ENCODE assay signal across 12 cellular contexts in genomic region chr20:23047738-23048214, GRCh38. TPM values are rescaled to one million over a fixed set of nuclear protein-coding genes. Genes with fewer than 3 reads are reported as not detected.
DNase-seq lines count a peak whose midpoint lies in the region; ATAC-seq, FAIRE-seq and TF ChIP-seq lines count a peak whose summit lies in the region.
"Had no signal": no experiment of that assay in that cellular context is flagged by ENCODE, and none has a peak within 500 bp of the region (broad histone marks: within the 10 kb centered on the region; RNA-seq: fewer than 3 reads in every experiment).

No MANE protein-coding gene starts in this region.

- peaks cover 0 to 9% (median 0%) of the 10 kb centered on the region in 11 experiments; a peak in 1 of 22 replicates for H3K9me3 ChIP-seq in BLaER1 treated with 17β-estradiol and CSF1 and Interleukin-3, amounts not matched to agents 10 nM and 100 nM (replicated peaks in 1 of 11)
- no peaks in the 10 kb centered on the region for H3K9me3 ChIP-seq in osteoblast (ENCODE audit: low read depth, low read length)

- H3K27ac ChIP-seq in BLaER1 treated with 17β-estradiol and CSF1 and Interleukin-3, amounts not matched to agents 10 nM and 100 nM, result no peak overlapping the region
- no peak overlapping the region for H3K27ac ChIP-seq in osteoblast (ENCODE audit: low read depth, low read length)

- H3K79me2 ChIP-seq in osteoblast (ENCODE audit: insufficient read depth, low read length), result no peaks in the 10 kb centered on the region

- H4K20me1 ChIP-seq in BLaER1 treated with 17β-estradiol and CSF1 and Interleukin-3, amounts not matched to agents 10 nM and 100 nM, result peaks cover 0 to 39% (median 4%) of the 10 kb centered on the region in 11 experiments; a peak in 8 of 22 replicates
- no peaks in the 10 kb centered on the region for H4K20me1 ChIP-seq in osteoblast (ENCODE audit: insufficient read depth, low read length)

- H3K4me3 ChIP-seq in BLaER1 treated with 17β-estradiol and CSF1 and Interleukin-3, amounts not matched to agents 10 nM and 100 nM, result peak overlapping the region in 9 of 10 experiments; percentile 55 to 73 (median 60); a peak in 16 of 20 replicates
- peak overlapping the region; percentile 54 for H3K4me3 ChIP-seq in fibroblast of villous mesenchyme (ENCODE audit: low read depth, low read length)
- peak overlapping the region; percentile 75 for H3K4me3 ChIP-seq in osteoblast (ENCODE audit: insufficient read depth, low read length)

- H3K4me1 ChIP-seq in BLaER1 treated with 17β-estradiol and CSF1 and Interleukin-3, amounts not matched to agents 10 nM and 100 nM, result peaks cover 28 to 74% (median 39%) of the 10 kb centered on the region in 10 experiments
- peaks cover 13% of the 10 kb centered on the region for H3K4me1 ChIP-seq in osteoblast (ENCODE audit: insufficient read depth, low read length)

- no peak for FAIRE-seq in frontal cortex (lab: Jason Lieb, UNC)

- TF ChIP-seq CTCF in fibroblast of villous mesenchyme (IDR thresholded peaks at IDR 0.05; ENCODE audit: insufficient read depth, low read depth, low read length) (no peak), osteoblast (IDR thresholded peaks at IDR 0.05; ENCODE audit: extremely low read depth, low read depth, low read length) (no peak)

- 0 out of 22 replicates have a peak, but pooled peaks cover 0 to 9% (median 0%) of the 10 kb centered on the region in 11 experiments for H3K36me3 ChIP-seq in BLaER1 treated with 17β-estradiol and CSF1 and Interleukin-3, amounts not matched to agents 10 nM and 100 nM
- H3K36me3 ChIP-seq in osteoblast (ENCODE audit: insufficient read depth, low read length), result no peaks in the 10 kb centered on the region

- H3K27me3 ChIP-seq in BLaER1 treated with 17β-estradiol and CSF1 and Interleukin-3, amounts not matched to agents 10 nM and 100 nM, result peaks cover 47 to 67% (median 65%) of the 10 kb centered on the region in 11 experiments
- peaks cover 23% of the 10 kb centered on the region for H3K27me3 ChIP-seq in osteoblast (ENCODE audit: insufficient read depth, low read length)

- DNase-seq in NOMO-1 treated with dmso at 0.1 percent for 144 hours (lab: John Stamatoyannopoulos, UW; ENCODE audit: unreplicated experiment) (peak; percentile 11), fibroblast of villous mesenchyme (ENCODE audit: low read depth) (no peak), osteoblast (ENCODE audit: insufficient read length, low spot score, missing footprints) (no peak), frontal cortex (ENCODE audit: low spot score in 2 of 2) (no peak)

- ATAC-seq in GM18909 (IDR thresholded peaks at IDR 0.05; ENCODE audit: poor library complexity, unreplicated experiment), result no peak
- no peak for ATAC-seq in GM19467 (IDR thresholded peaks at IDR 0.05; ENCODE audit: unreplicated experiment)
- ATAC-seq in HG02970 (IDR thresholded peaks at IDR 0.05; ENCODE audit: low FRiP score, unreplicated experiment), result no peak
- ATAC-seq: HCT116 had no signal

- no peak overlapping the region for H2AFZ ChIP-seq in osteoblast (ENCODE audit: low read length)

- peak overlapping the region in 4 of 11 experiments; percentile 18 to 69 (median 44); a peak in 2 of 22 replicates for H3K9ac ChIP-seq in BLaER1 treated with 17β-estradiol and CSF1 and Interleukin-3, amounts not matched to agents 10 nM and 100 nM

- H3K4me2 ChIP-seq in BLaER1 treated with 17β-estradiol and CSF1 and Interleukin-3, amounts not matched to agents 10 nM and 100 nM, result peak overlapping the region; percentile 91 to 100 (median 98)
- peak overlapping the region; percentile 80 for H3K4me2 ChIP-seq in osteoblast (ENCODE audit: insufficient read depth, low read length)

RNA-seq across cellular contexts. Expression of gene THBD, which starts 1.7 kb away (rescaled TPM):
- total RNA-seq in fibroblast of villous mesenchyme (under 0.01 and 0.32 TPM in 2 replicates), osteoblast (0.29 and 0.36 TPM in 2 replicates), frontal cortex (1.2 TPM)
- total RNA-seq: T-helper 1 cell treated with Interleukin-12 subunit alpha and Interleukin-12 subunit beta and Interleukin-4 antibody, amounts not matched to agents 30 ng/mL and 1 ng/mL, for 36 hours had no signal

RNA-seq across cellular contexts. Expression of gene SSTR4, which starts 12.7 kb away (rescaled TPM):
- not detected in 2 replicates for total RNA-seq in fibroblast of villous mesenchyme
- not detected in 2 replicates for total RNA-seq in osteoblast
- total RNA-seq in frontal cortex, result 0.41 TPM
- total RNA-seq: left lobe of liver; LHCN-M2; T-helper 1 cell treated with Interleukin-12 subunit alpha and Interleukin-12 subunit beta and Interleukin-4 antibody, amounts not matched to agents 30 ng/mL and 1 ng/mL, for 36 hours had no signal

RNA-seq across cellular contexts. Expression of gene CD93, which starts 38.3 kb away (rescaled TPM):
- total RNA-seq in fibroblast of villous mesenchyme (under 0.01 TPM in 2 replicates), osteoblast (not detected in 2 replicates), frontal cortex (10.6 TPM)
- total RNA-seq: LHCN-M2 had no signal

Comparison
In these comparisons a context has a peak if more than half of its experiments do, and no peak if none do; other contexts are left out.
1. RNA of gene CD93, which starts 38.3 kb away (total RNA-seq): 10.6 TPM in frontal cortex (single experiment); under 0.01 TPM in fibroblast of villous mesenchyme and not detected in osteoblast; every median in the first group is over 10 times any median in the second.
2. Peak in every context shown above with its lines, with median percentiles within 50 percentile points of each other: H3K4me3 ChIP-seq.